In genomic region chr4:143939528-143939927, GRCh38 we compare ENCODE assay signal across 2 cellular contexts.
A peak's percentile ranks its signal among the peaks of the same experiment; 100 is the strongest.
TF ChIP-seq lines count a peak whose summit lies in the region.

No MANE protein-coding gene starts in this region.

TF ChIP-seq in HepG2, 621 proteins besides CTCF, POLR2A, EP300 and RAD21:
- TF ChIP-seq ZNF30 (CRISPR knock-in tag; IDR thresholded peaks at IDR 0.05) (no peak), ZNF770 (CRISPR knock-in tag; IDR thresholded peaks at IDR 0.05) (no peak), TBP (CRISPR knock-in tag; IDR thresholded peaks at IDR 0.05) (no peak), ZNF782 (CRISPR knock-in tag; IDR thresholded peaks at IDR 0.05; ENCODE audit: borderline replicate concordance) (no peak), MAFF (IDR thresholded peaks at IDR 0.05; ENCODE audit: low read depth, low read length) (peak; percentile 96), MIER3 (CRISPR knock-in tag; IDR thresholded peaks at IDR 0.05; ENCODE audit: borderline replicate concordance) (no peak), ZNF614 (CRISPR knock-in tag; IDR thresholded peaks at IDR 0.05; ENCODE audit: borderline replicate concordance) (no peak), MAFK (conservative IDR thresholded peaks at IDR 0.05 in 1 of 2, IDR thresholded peaks at IDR 0.05 in 1 of 2; ENCODE audit: low read length in 2 of 2) (peak; percentile 93 to 97), THAP7 (CRISPR knock-in tag; IDR thresholded peaks at IDR 0.05) (no peak), FLYWCH1 (CRISPR knock-in tag; IDR thresholded peaks at IDR 0.05) (no peak)
- TF ChIP-seq, protein P1, sequence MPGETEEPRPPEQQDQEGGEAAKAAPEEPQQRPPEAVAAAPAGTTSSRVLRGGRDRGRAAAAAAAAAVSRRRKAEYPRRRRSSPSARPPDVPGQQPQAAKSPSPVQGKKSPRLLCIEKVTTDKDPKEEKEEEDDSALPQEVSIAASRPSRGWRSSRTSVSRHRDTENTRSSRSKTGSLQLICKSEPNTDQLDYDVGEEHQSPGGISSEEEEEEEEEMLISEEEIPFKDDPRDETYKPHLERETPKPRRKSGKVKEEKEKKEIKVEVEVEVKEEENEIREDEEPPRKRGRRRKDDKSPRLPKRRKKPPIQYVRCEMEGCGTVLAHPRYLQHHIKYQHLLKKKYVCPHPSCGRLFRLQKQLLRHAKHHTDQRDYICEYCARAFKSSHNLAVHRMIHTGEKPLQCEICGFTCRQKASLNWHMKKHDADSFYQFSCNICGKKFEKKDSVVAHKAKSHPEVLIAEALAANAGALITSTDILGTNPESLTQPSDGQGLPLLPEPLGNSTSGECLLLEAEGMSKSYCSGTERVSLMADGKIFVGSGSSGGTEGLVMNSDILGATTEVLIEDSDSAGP (CRISPR knock-in tag; IDR thresholded peaks at IDR 0.05; ENCODE audit: borderline replicate concordance), result no peak
- TF ChIP-seq, protein P2, sequence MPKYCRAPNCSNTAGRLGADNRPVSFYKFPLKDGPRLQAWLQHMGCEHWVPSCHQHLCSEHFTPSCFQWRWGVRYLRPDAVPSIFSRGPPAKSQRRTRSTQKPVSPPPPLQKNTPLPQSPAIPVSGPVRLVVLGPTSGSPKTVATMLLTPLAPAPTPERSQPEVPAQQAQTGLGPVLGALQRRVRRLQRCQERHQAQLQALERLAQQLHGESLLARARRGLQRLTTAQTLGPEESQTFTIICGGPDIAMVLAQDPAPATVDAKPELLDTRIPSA (CRISPR knock-in tag; IDR thresholded peaks at IDR 0.05; ENCODE audit: borderline replicate concordance), result no peak
- TF ChIP-seq, protein P3, sequence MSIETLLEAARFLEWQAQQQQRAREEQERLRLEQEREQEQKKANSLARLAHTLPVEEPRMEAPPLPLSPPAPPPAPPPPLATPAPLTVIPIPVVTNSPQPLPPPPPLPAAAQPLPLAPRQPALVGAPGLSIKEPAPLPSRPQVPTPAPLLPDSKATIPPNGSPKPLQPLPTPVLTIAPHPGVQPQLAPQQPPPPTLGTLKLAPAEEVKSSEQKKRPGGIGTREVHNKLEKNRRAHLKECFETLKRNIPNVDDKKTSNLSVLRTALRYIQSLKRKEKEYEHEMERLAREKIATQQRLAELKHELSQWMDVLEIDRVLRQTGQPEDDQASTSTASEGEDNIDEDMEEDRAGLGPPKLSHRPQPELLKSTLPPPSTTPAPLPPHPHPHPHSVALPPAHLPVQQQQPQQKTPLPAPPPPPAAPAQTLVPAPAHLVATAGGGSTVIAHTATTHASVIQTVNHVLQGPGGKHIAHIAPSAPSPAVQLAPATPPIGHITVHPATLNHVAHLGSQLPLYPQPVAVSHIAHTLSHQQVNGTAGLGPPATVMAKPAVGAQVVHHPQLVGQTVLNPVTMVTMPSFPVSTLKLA (IDR thresholded peaks at IDR 0.05), result no peak
- TF ChIP-seq, protein P4, sequence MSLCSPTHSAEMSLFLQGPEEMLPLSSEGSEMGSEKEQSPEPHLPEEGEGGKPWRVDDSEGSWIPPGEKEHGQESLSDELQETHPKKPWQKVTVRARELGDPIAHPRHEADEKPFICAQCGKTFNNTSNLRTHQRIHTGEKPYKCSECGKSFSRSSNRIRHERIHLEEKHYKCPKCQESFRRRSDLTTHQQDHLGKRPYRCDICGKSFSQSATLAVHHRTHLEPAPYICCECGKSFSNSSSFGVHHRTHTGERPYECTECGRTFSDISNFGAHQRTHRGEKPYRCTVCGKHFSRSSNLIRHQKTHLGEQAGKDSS (CRISPR knock-in tag; IDR thresholded peaks at IDR 0.05; ENCODE audit: borderline replicate concordance, low read depth), result no peak

TF ChIP-seq in K562, 482 proteins besides CTCF, POLR2A, EP300 and RAD21:
- peak; percentile 99 for TF ChIP-seq ZNF316 (IDR thresholded peaks at IDR 0.05)
- no peak for TF ChIP-seq ZNF449 (CRISPR knock-in tag; IDR thresholded peaks at IDR 0.05)
- TF ChIP-seq C11orf30 (IDR thresholded peaks at IDR 0.05; ENCODE audit: low read depth), result peak; percentile 96
- peak; percentile 99 for TF ChIP-seq MAFK (IDR thresholded peaks at IDR 0.05; ENCODE audit: low read length)
- peak; percentile 94 for TF ChIP-seq MAFG (tag; conservative IDR thresholded peaks at IDR 0.05)
- TF ChIP-seq MAFF (IDR thresholded peaks at IDR 0.05; ENCODE audit: low read length), result peak; percentile 97
TF ChIP-seq in K562: peak in this region for 5.
